Comparison of ENCODE assay signal across 9 cellular contexts in genomic region chr19:6501740-6502648, GRCh38. TPM values are rescaled to one million over a fixed set of nuclear protein-coding genes. Genes with fewer than 3 reads are reported as not detected.
DNase-seq lines count a peak whose midpoint lies in the region; ATAC-seq, FAIRE-seq and TF ChIP-seq lines count a peak whose summit lies in the region.
"Had no signal": no experiment of that assay in that cellular context is flagged by ENCODE, and none has a peak within 500 bp of the region (broad histone marks: within the 10 kb centered on the region; RNA-seq: fewer than 3 reads in every experiment).

TUBB4A (minus strand) TSS chr19:6502309; CDS start chr19:6502212, 97 bp downstream.

- peak within 1 kb of the TSS; percentile 39 for H3K4me2 ChIP-seq in astrocyte (ENCODE audit: low read length)

- no peak for TF ChIP-seq POLR2A in NB4 (IDR thresholded peaks at IDR 0.05; ENCODE audit: extremely low read depth, insufficient read length)

- H3K27ac ChIP-seq in astrocyte (ENCODE audit: low read depth, low read length) = no peak within 1 kb of the TSS

- H3K27me3 Mint-ChIP-seq in astrocyte (ENCODE audit: low read depth, unreplicated experiment) = peaks cover 25% of the 10 kb centered on the region

- no peaks in the 10 kb centered on the region for H3K4me1 ChIP-seq in astrocyte (ENCODE audit: insufficient read depth, low read length)

- no peaks in the 10 kb centered on the region for H3K4me1 Mint-ChIP-seq in astrocyte (ENCODE audit: low read depth, unreplicated experiment)

- no peak for TF ChIP-seq CTCF in NB4 (IDR thresholded peaks at IDR 0.05; ENCODE audit: low read depth, low read length)
- no peak for TF ChIP-seq CTCF in astrocyte (IDR thresholded peaks at IDR 0.05; ENCODE audit: insufficient read depth, low read depth, low read length)

- no peaks in the 10 kb centered on the region for H3K79me2 ChIP-seq in astrocyte (ENCODE audit: insufficient read depth, low read length)

- H3K4me3 Mint-ChIP-seq in astrocyte (ENCODE audit: unreplicated experiment) = peak within 1 kb of the TSS; percentile 62

- FAIRE-seq in astrocyte (lab: Jason Lieb, UNC) = no peak

- no peaks in the 10 kb centered on the region for H3K9me3 ChIP-seq in astrocyte (ENCODE audit: insufficient read depth, low read depth, low read length)

- H3K27me3 ChIP-seq in astrocyte (ENCODE audit: insufficient read depth, low read length) = peaks cover 16% of the 10 kb centered on the region

- H3K4me3 ChIP-seq in NB4 (ENCODE audit: low read depth, low read length) (no peak within 1 kb of the TSS), astrocyte (ENCODE audit: insufficient read depth, low read depth, low read length) (no peak within 1 kb of the TSS)

- no peak within 1 kb of the TSS for H2AFZ ChIP-seq in astrocyte (ENCODE audit: low read depth, low read length)

- DNase-seq in GM03348 (ENCODE audit: low spot score) = peak; percentile 39
- DNase-seq in NB4 (ENCODE audit: low read depth) = peak; percentile 32
- DNase-seq in astrocyte (ENCODE audit: low read depth) = no peak
- peak; percentile 79 for DNase-seq in left kidney (ENCODE audit: low read depth, low spot score)
- peak; percentile 65 for DNase-seq in stimulated activated naive CD8-positive, alpha-beta T cell treated with anti-CD3 and anti-CD28 coated beads, Interleukin-15, Interleukin-2, amounts not matched to agents 100 U/mL and 50 U/mL, for 24 hours
- no peak for DNase-seq in kidney glomerular epithelial cell (lab: John Stamatoyannopoulos, UW)
- no peak for DNase-seq in GDM1 (lab: John Stamatoyannopoulos, UW)

- H3K9ac ChIP-seq in astrocyte (ENCODE audit: low read length) = no peak within 1 kb of the TSS

- H3K36me3 ChIP-seq in astrocyte (ENCODE audit: insufficient read depth, low read length) = no peaks in the 10 kb centered on the region

- H3K36me3 Mint-ChIP-seq in astrocyte (ENCODE audit: low read depth, unreplicated experiment) = no peaks in the 10 kb centered on the region

- no peak within 1 kb of the TSS for H3K27ac Mint-ChIP-seq in astrocyte (ENCODE audit: unreplicated experiment)

- no peaks in the 10 kb centered on the region for H4K20me1 ChIP-seq in astrocyte (ENCODE audit: insufficient read depth, low read length)

- peaks cover 2% of the 10 kb centered on the region for H3K9me3 Mint-ChIP-seq in astrocyte (ENCODE audit: unreplicated experiment)

- peak; percentile 68 for ATAC-seq in stimulated activated naive CD8-positive, alpha-beta T cell treated with anti-CD3 and anti-CD28 coated beads, Interleukin-15, Interleukin-2, amounts not matched to agents 100 U/mL and 50 U/mL, for 24 hours
- ATAC-seq in GM18517 (IDR thresholded peaks at IDR 0.05; ENCODE audit: unreplicated experiment) = no peak

RNA-seq across cellular contexts. Expression of gene TUBB4A, which starts in this region (rescaled TPM):
- total RNA-seq in astrocyte = 0.75 and 1.7 TPM in 2 replicates
- total RNA-seq: glomerular endothelial cell had no signal

Comparison
In these comparisons a context has a peak if more than half of its experiments do, and no peak if none do; other contexts are left out.
1. DNase-seq: peak in GM03348 (single experiment), NB4 (single experiment), left kidney (single experiment) and stimulated activated naive CD8-positive, alpha-beta T cell treated with anti-CD3 and anti-CD28 coated beads, Interleukin-15, Interleukin-2, amounts not matched to agents 100 U/mL and 50 U/mL, for 24 hours (single experiment); none in astrocyte (single experiment), kidney glomerular epithelial cell (single experiment) and GDM1 (single experiment).